17 cellular contexts compared by ENCODE assay signal in the genomic region with DNA sequence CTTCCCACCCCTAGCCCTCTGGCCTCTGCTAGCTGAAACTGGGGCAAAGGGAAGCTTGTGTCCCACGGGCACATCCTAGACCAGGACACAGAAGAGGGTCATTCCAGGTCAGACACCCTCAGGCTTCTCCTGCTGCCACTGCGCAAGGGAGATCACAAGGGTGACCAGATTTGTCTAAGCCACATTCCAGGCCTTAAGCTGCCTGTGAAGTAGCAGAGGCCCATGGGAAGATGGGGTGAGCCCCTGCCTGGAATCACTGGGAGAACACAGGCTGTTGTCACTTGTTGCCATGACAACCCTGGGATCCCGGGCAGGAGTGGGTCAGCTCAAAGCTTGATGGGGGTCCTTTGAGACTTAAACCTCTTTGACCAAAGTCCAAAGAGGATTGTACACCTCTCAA. TPM values are rescaled to one million over a fixed set of nuclear protein-coding genes. Genes with fewer than 3 reads are reported as not detected.
DNase-seq lines count a peak whose midpoint lies in the region; ATAC-seq and TF ChIP-seq lines count a peak whose summit lies in the region.
"Had no signal": no experiment of that assay in that cellular context is flagged by ENCODE, and none has a peak within 500 bp of the region (broad histone marks: within the 10 kb centered on the region; RNA-seq: fewer than 3 reads in every experiment).

No MANE protein-coding gene starts in this region.

- H3K27ac Mint-ChIP-seq in neural progenitor cell, result peak overlapping the region; percentile 97
- no peak overlapping the region for H3K27ac Mint-ChIP-seq in activated CD4-positive, alpha-beta T cell treated with anti-CD3 and anti-CD28 coated beads, Interleukin-2, amount 10 ng/mL, durations not matched to agents 24 days and 14 days
- H3K27ac Mint-ChIP-seq: CD8-positive, alpha-beta memory T cell had no signal

- H3K9me3 ChIP-seq in right atrium auricular region (no peaks in the 10 kb centered on the region), WERI-Rb-1 (ENCODE audit: severe bottlenecking) (no peaks in the 10 kb centered on the region), neural progenitor cell (ENCODE audit: low read depth) (no peaks in the 10 kb centered on the region), ovary (no peaks in the 10 kb centered on the region)
- H3K9me3 ChIP-seq: BLaER1 treated with 17β-estradiol and CSF1 and Interleukin-3, amounts not matched to agents 10 nM and 100 nM; SJCRH30 had no signal

- WGBS in ovary, 3 donors, result 56 to 74% (median 60%) methylated on average over 3 of the region's 3 CpGs

- no peak overlapping the region for H3K4me3 Mint-ChIP-seq in neural progenitor cell
- H3K4me3 Mint-ChIP-seq in activated CD4-positive, alpha-beta T cell treated with anti-CD3 and anti-CD28 coated beads, Interleukin-2, amount 10 ng/mL, durations not matched to agents 24 days and 14 days, result no peak overlapping the region
- H3K4me3 Mint-ChIP-seq: CD8-positive, alpha-beta memory T cell had no signal

- no peaks in the 10 kb centered on the region for H3F3A ChIP-seq in neural progenitor cell (ENCODE audit: low read depth)

- no peaks in the 10 kb centered on the region for H3K27me3 ChIP-seq in right atrium auricular region
- no peaks in the 10 kb centered on the region for H3K27me3 ChIP-seq in WERI-Rb-1 (ENCODE audit: insufficient read depth, low read depth, severe bottlenecking)
- no peaks in the 10 kb centered on the region for H3K27me3 ChIP-seq in neural progenitor cell
- no peaks in the 10 kb centered on the region for H3K27me3 ChIP-seq in ovary
- H3K27me3 ChIP-seq: BLaER1 treated with 17β-estradiol and CSF1 and Interleukin-3, amounts not matched to agents 10 nM and 100 nM; SJCRH30 had no signal

- no peak for TF ChIP-seq EP300 in ovary (IDR thresholded peaks at IDR 0.05)

- peaks cover 0 to 13% of the 10 kb centered on the region in 2 donors for H3K4me1 ChIP-seq in right atrium auricular region
- peaks cover 15% of the 10 kb centered on the region for H3K4me1 ChIP-seq in neural progenitor cell
- H3K4me1 ChIP-seq in ovary (ENCODE audit: insufficient read depth), result peaks cover 8% of the 10 kb centered on the region

- ATAC-seq in left ventricle myocardium superior, result peak; percentile 52

- in situ Hi-C loops in GM13977 (cut with MboI; ENCODE audit: low pct_unique_long_range_greater_than_20kb, low sequenced_read_pairs, unreplicated experiment), result no loop called here

- H3K36me3 ChIP-seq in right atrium auricular region (no peaks in the 10 kb centered on the region), WERI-Rb-1 (peaks cover 57% of the 10 kb centered on the region), neural progenitor cell (no peaks in the 10 kb centered on the region), ovary (no peaks in the 10 kb centered on the region)
- H3K36me3 ChIP-seq: BLaER1 treated with 17β-estradiol and CSF1 and Interleukin-3, amounts not matched to agents 10 nM and 100 nM; SJCRH30 had no signal

- H3K4me1 Mint-ChIP-seq in neural progenitor cell, result peaks cover 34% of the 10 kb centered on the region
- no peaks in the 10 kb centered on the region for H3K4me1 Mint-ChIP-seq in activated CD4-positive, alpha-beta T cell treated with anti-CD3 and anti-CD28 coated beads, Interleukin-2, amount 10 ng/mL, durations not matched to agents 24 days and 14 days
- H3K4me1 Mint-ChIP-seq: CD8-positive, alpha-beta memory T cell had no signal

- TF ChIP-seq CTCF in right atrium auricular region (IDR thresholded peaks at IDR 0.05), result no peak
- TF ChIP-seq CTCF in WERI-Rb-1 (IDR thresholded peaks at IDR 0.05; ENCODE audit: low read depth, low read length), result no peak
- no peak for TF ChIP-seq CTCF in neural progenitor cell (IDR thresholded peaks at IDR 0.05)
- no peak for TF ChIP-seq CTCF in ovary (IDR thresholded peaks at IDR 0.05)
- TF ChIP-seq CTCF in GM13977 (IDR thresholded peaks at IDR 0.05; ENCODE audit: extremely low read depth, insufficient read depth, missing control alignments), result no peak

- DNase-seq in left ventricle myocardium superior, result no peak
- no peak for DNase-seq in right atrium auricular region (ENCODE audit: low spot score)
- DNase-seq in WERI-Rb-1, result peak; percentile 91
- peak; percentile 71 for DNase-seq in neural progenitor cell (ENCODE audit: low spot score)
- DNase-seq in ovary, result no peak
- DNase-seq in activated CD4-positive, alpha-beta T cell treated with anti-CD3 and anti-CD28 coated beads, Interleukin-2, amount 10 ng/mL, durations not matched to agents 24 days and 14 days, result no peak
- DNase-seq in GM13977 (ENCODE audit: low spot score), result no peak
- DNase-seq: CD8-positive, alpha-beta memory T cell; DMS79 treated with DMSO at 0.1 percent for 48 hours; GDM1; NCI-H187; NCI-H226; NCI-H526 treated with DMSO at 0.1 percent for 48 hours; OCI-M1; SJCRH30 had no signal

- no peaks in the 10 kb centered on the region for H3K9me3 Mint-ChIP-seq in neural progenitor cell
- no peaks in the 10 kb centered on the region for H3K9me3 Mint-ChIP-seq in activated CD4-positive, alpha-beta T cell treated with anti-CD3 and anti-CD28 coated beads, Interleukin-2, amount 10 ng/mL, durations not matched to agents 24 days and 14 days
- H3K9me3 Mint-ChIP-seq: CD8-positive, alpha-beta memory T cell had no signal

- H3K79me2 ChIP-seq in neural progenitor cell (ENCODE audit: low read depth), result no peaks in the 10 kb centered on the region

- no peak for TF ChIP-seq POLR2A in ovary (IDR thresholded peaks at IDR 0.05)

- H3K36me3 Mint-ChIP-seq in neural progenitor cell, result peaks cover 1% of the 10 kb centered on the region
- H3K36me3 Mint-ChIP-seq in activated CD4-positive, alpha-beta T cell treated with anti-CD3 and anti-CD28 coated beads, Interleukin-2, amount 10 ng/mL, durations not matched to agents 24 days and 14 days (ENCODE audit: low read depth), result no peaks in the 10 kb centered on the region
- H3K36me3 Mint-ChIP-seq: CD8-positive, alpha-beta memory T cell had no signal

- intact Hi-C loops in left ventricle myocardium superior (cut with micrococcal nuclease), result no loop called here
- intact Hi-C loops in ovary (cut with DNase I), result no loop called here
- intact Hi-C loops in activated CD4-positive, alpha-beta T cell treated with anti-CD3 and anti-CD28 coated beads, Interleukin-2, amount 10 ng/mL, durations not matched to agents 24 days and 14 days (cut with micrococcal nuclease), result no loop called here

- no peak overlapping the region for H3K9ac ChIP-seq in neural progenitor cell
- H3K9ac ChIP-seq: BLaER1 treated with 17β-estradiol and CSF1 and Interleukin-3, amounts not matched to agents 10 nM and 100 nM had no signal

- H2AFZ ChIP-seq in neural progenitor cell (replicated peaks), result no peak overlapping the region

- H3K4me3 ChIP-seq in right atrium auricular region, result no peak overlapping the region
- no peak overlapping the region for H3K4me3 ChIP-seq in WERI-Rb-1 (ENCODE audit: low read depth, low read length)
- H3K4me3 ChIP-seq in neural progenitor cell, result no peak overlapping the region
- H3K4me3 ChIP-seq in ovary, result no peak overlapping the region
- H3K4me3 ChIP-seq: BLaER1 treated with 17β-estradiol and CSF1 and Interleukin-3, amounts not matched to agents 10 nM and 100 nM; SJCRH30 had no signal

- no peak overlapping the region for H3K4me2 ChIP-seq in neural progenitor cell

- H3K27ac ChIP-seq in right atrium auricular region (no peak overlapping the region), WERI-Rb-1 (peak overlapping the region; percentile 71), neural progenitor cell (no peak overlapping the region), ovary (no peak overlapping the region)
- H3K27ac ChIP-seq: BLaER1 treated with 17β-estradiol and CSF1 and Interleukin-3, amounts not matched to agents 10 nM and 100 nM; SJCRH30 had no signal

- H3K27me3 Mint-ChIP-seq in neural progenitor cell (ENCODE audit: insufficient read depth, low read depth), result peaks cover 7% of the 10 kb centered on the region
- no peaks in the 10 kb centered on the region for H3K27me3 Mint-ChIP-seq in activated CD4-positive, alpha-beta T cell treated with anti-CD3 and anti-CD28 coated beads, Interleukin-2, amount 10 ng/mL, durations not matched to agents 24 days and 14 days

- H4K20me1 ChIP-seq in neural progenitor cell (ENCODE audit: low read depth), result no peaks in the 10 kb centered on the region

RNA-seq across cellular contexts. Expression of gene STRA6, which starts 10.8 kb away (rescaled TPM):
- total RNA-seq in left ventricle myocardium superior, result not detected
- under 1 TPM; 0.22 to 0.55 TPM for total RNA-seq in right atrium auricular region
- 3.1 and 5.9 TPM in 2 replicates for total RNA-seq in neural progenitor cell (ENCODE audit: low replicate concordance)
- 1 to 10 TPM in 3 of 7 donors, under 1 TPM in 4; 0.20 to 2.8 (median 0.87) TPM for total RNA-seq in ovary
- polyA plus RNA-seq in ovary, result under 1 TPM; 0.47 to 0.64 TPM
- not detected in 2 replicates for total RNA-seq in activated CD4-positive, alpha-beta T cell treated with anti-CD3 and anti-CD28 coated beads, Interleukin-2, amount 10 ng/mL, durations not matched to agents 24 days and 14 days
- total RNA-seq: CD8-positive, alpha-beta memory T cell; LHCN-M2 had no signal
- polyA plus RNA-seq: CD8-positive, alpha-beta memory T cell had no signal

RNA-seq across cellular contexts. Expression of gene ISLR, which starts 18.3 kb away (rescaled TPM):
- total RNA-seq in left ventricle myocardium superior (11.1 TPM), right atrium auricular region (10 to 100 TPM; 51.9 to 59.9 TPM), neural progenitor cell (ENCODE audit: low replicate concordance) (0.68 TPM in 1 of 2 replicates, not detected in the other), ovary (100 to 1,000 TPM; 108 to 314 (median 156) TPM)
- polyA plus RNA-seq in ovary, result 100 to 1,000 TPM in 1 of 2 donors, 10 to 100 TPM in 1; 82.4 to 150 TPM
- total RNA-seq in activated CD4-positive, alpha-beta T cell treated with anti-CD3 and anti-CD28 coated beads, Interleukin-2, amount 10 ng/mL, durations not matched to agents 24 days and 14 days, result not detected in 2 replicates
- total RNA-seq: CD8-positive, alpha-beta memory T cell had no signal
- polyA plus RNA-seq: CD8-positive, alpha-beta memory T cell had no signal

RNA-seq across cellular contexts. Expression of gene CCDC33, which starts 44.3 kb away (rescaled TPM):
- not detected for total RNA-seq in left ventricle myocardium superior
- total RNA-seq in right atrium auricular region, result not detected
- total RNA-seq in neural progenitor cell (ENCODE audit: low replicate concordance), result 1.9 TPM in 1 of 2 replicates, not detected in the other
- total RNA-seq in ovary, result 10 to 100 TPM in 1 of 7 donors, 1 to 10 TPM in 3, under 1 TPM in 1, not detected in 2; 0.74 to 24.7 (median 2.7) TPM
- under 1 TPM in 1 of 2 donors, not detected in 1; 0.10 TPM for polyA plus RNA-seq in ovary
- not detected in 2 replicates for total RNA-seq in activated CD4-positive, alpha-beta T cell treated with anti-CD3 and anti-CD28 coated beads, Interleukin-2, amount 10 ng/mL, durations not matched to agents 24 days and 14 days
- total RNA-seq: CD8-positive, alpha-beta memory T cell; LHCN-M2 had no signal
- polyA plus RNA-seq: CD8-positive, alpha-beta memory T cell had no signal

Comparison
In these comparisons a context has a peak if more than half of its experiments do, and no peak if none do; other contexts are left out.
1. DNase-seq: peak in WERI-Rb-1 (single experiment) and neural progenitor cell (single experiment); none in left ventricle myocardium superior (single experiment), right atrium auricular region (single experiment), ovary (0 of 5), activated CD4-positive, alpha-beta T cell treated with anti-CD3 and anti-CD28 coated beads, Interleukin-2, amount 10 ng/mL, durations not matched to agents 24 days and 14 days (single experiment) and GM13977 (single experiment).